Comparison of ENCODE assay signal across 18 cellular contexts in the genomic region with DNA sequence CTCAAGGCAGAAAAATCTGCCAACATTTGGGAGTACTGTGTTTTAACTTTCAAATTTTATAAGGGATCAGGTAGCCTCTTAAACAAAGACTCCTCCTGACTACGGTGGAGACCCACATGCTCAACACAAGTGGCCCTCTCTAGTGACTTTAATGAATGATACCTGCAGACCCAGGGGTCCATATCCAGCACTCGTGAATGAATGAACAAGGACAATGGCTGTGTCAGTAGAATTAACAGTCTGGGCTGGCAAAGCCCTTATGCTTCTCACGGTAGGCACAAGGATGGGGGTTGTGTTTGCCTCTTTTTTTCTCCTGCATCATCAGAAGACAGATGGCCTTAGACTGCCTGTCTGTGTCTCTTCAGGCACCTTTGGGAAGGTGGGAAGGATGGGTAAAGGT.
DNase-seq lines count a peak whose midpoint lies in the region; ATAC-seq and TF ChIP-seq lines count a peak whose summit lies in the region.
"Had no signal": no experiment of that assay in that cellular context is flagged by ENCODE, and none has a peak within 500 bp of the region (broad histone marks: within the 10 kb centered on the region; RNA-seq: fewer than 3 reads in every experiment).

No MANE protein-coding gene starts in this region.

- peaks cover 11% of the 10 kb centered on the region for H3K36me3 ChIP-seq in suprapubic skin

- peaks cover 23% of the 10 kb centered on the region for H3K4me1 ChIP-seq in suprapubic skin

- peak overlapping the region; percentile 35 for H3K27ac ChIP-seq in cingulate gyrus (ENCODE audit: low read depth, low read length)
- H3K27ac ChIP-seq in suprapubic skin = peak overlapping the region; percentile 42

- DNase-seq in activated naive CD4-positive, alpha-beta T cell treated with anti-CD3 and anti-CD28 coated beads, Interleukin-2, amount 50 U/mL, for 16 hours = no peak
- DNase-seq in NCI-H2171 (lab: John Stamatoyannopoulos, UW) (peak; percentile 77), suprapubic skin (ENCODE audit: low spot score in 2 of 2) (no peak), globus pallidus (ENCODE audit: low spot score) (no peak), lower leg skin (ENCODE audit: low spot score in 2 of 2) (no peak)
- DNase-seq: activated CD8-positive, alpha-beta memory T cell treated with anti-CD3 and anti-CD28 coated beads for 24 hours; EL; islet precursor cell; KG1; NCI-H1092; NCI-H226; posterior cingulate gyrus; stimulated activated CD4-positive, alpha-beta T cell treated with anti-CD3 and anti-CD28 coated beads, Interleukin-1b, Interleukin-23, amount 100 ng/mL, for 48 hours had no signal

- no peaks in the 10 kb centered on the region for H3K27me3 ChIP-seq in suprapubic skin

- no peak overlapping the region for H3K4me3 Mint-ChIP-seq in activated naive CD4-positive, alpha-beta T cell treated with anti-CD3 and anti-CD28 coated beads, Interleukin-2, amount 50 U/mL, for 24 hours

- TF ChIP-seq POLR2A in suprapubic skin (IDR thresholded peaks at IDR 0.05) (no peak), lower leg skin (IDR thresholded peaks at IDR 0.05) (no peak)

- H3K4me3 ChIP-seq in suprapubic skin (no peak overlapping the region), lower leg skin (ENCODE audit: low read depth, poor library complexity, severe bottlenecking) (no peak overlapping the region)

- H3K27me3 Mint-ChIP-seq in activated naive CD4-positive, alpha-beta T cell treated with anti-CD3 and anti-CD28 coated beads, Interleukin-2, amount 50 U/mL, for 24 hours = no peaks in the 10 kb centered on the region

- ATAC-seq in GM21515 (IDR thresholded peaks at IDR 0.05; ENCODE audit: unreplicated experiment) = no peak
- ATAC-seq: HCT116 had no signal

- TF ChIP-seq EP300 in suprapubic skin (IDR thresholded peaks at IDR 0.05) = no peak

- WGBS in suprapubic skin = 87% methylated on average over 3 of the region's 3 CpGs
- WGBS in lower leg skin, 2 donors = 91 to 92% methylated on average over 3 of the region's 3 CpGs

- H3K36me3 Mint-ChIP-seq in activated naive CD4-positive, alpha-beta T cell treated with anti-CD3 and anti-CD28 coated beads, Interleukin-2, amount 50 U/mL, for 24 hours = peaks cover 46% of the 10 kb centered on the region

- H3K4me1 Mint-ChIP-seq in activated naive CD4-positive, alpha-beta T cell treated with anti-CD3 and anti-CD28 coated beads, Interleukin-2, amount 50 U/mL, for 24 hours = peaks cover 82% of the 10 kb centered on the region

- intact Hi-C loops in lower leg skin (cut with DNase I; ENCODE audit: low total_unique reads) = no loop called here

- H3K9me3 Mint-ChIP-seq in activated naive CD4-positive, alpha-beta T cell treated with anti-CD3 and anti-CD28 coated beads, Interleukin-2, amount 50 U/mL, for 24 hours = no peaks in the 10 kb centered on the region
- H3K9me3 Mint-ChIP-seq: activated T-helper 2 cell treated with anti-CD3 and anti-CD28 coated beads, Interferon-gamma antibody, Interleukin-2, Interleukin-4, amounts not matched to agents 10 μg/mL and 5 μg/mL and 100 μg/mL, durations not matched to agents 14 hours and 24 hours and 36 hours had no signal

- no peaks in the 10 kb centered on the region for H3K9me3 ChIP-seq in suprapubic skin

- no peak for TF ChIP-seq CTCF in suprapubic skin (IDR thresholded peaks at IDR 0.05)
- TF ChIP-seq CTCF in lower leg skin (IDR thresholded peaks at IDR 0.05) = no peak

- peak overlapping the region; percentile 32 for H3K27ac Mint-ChIP-seq in activated naive CD4-positive, alpha-beta T cell treated with anti-CD3 and anti-CD28 coated beads, Interleukin-2, amount 50 U/mL, for 24 hours
- H3K27ac Mint-ChIP-seq: activated T-helper 2 cell treated with anti-CD3 and anti-CD28 coated beads, Interferon-gamma antibody, Interleukin-2, Interleukin-4, amounts not matched to agents 10 μg/mL and 5 μg/mL and 100 μg/mL, durations not matched to agents 14 hours and 24 hours and 36 hours had no signal
